ENCODE assay signal across 1 cellular context in the genomic region with DNA sequence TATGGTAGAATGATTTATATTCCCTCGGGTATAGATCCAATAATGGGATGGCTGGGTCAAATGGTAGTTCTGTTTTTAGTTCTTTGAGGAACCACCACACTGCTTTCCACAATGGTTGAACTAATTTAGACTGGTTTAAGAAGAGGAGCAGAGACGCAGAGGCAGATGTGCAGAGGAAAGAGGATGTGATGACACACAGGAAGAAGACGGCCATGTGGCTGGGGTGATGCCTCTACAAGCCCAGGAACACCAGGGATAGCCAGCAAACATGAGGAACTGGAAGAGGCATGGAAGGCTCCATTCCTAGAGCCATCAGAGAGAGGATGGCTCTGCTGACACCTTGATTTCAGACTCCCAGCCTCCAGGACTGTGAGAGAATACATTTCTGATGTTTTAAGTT.
TF ChIP-seq lines count a peak whose summit lies in the region.

No MANE protein-coding gene starts in this region.

TF ChIP-seq in HepG2, 621 proteins besides CTCF, POLR2A, EP300 and RAD21 (continued from another document):
- TF ChIP-seq, protein P1, sequence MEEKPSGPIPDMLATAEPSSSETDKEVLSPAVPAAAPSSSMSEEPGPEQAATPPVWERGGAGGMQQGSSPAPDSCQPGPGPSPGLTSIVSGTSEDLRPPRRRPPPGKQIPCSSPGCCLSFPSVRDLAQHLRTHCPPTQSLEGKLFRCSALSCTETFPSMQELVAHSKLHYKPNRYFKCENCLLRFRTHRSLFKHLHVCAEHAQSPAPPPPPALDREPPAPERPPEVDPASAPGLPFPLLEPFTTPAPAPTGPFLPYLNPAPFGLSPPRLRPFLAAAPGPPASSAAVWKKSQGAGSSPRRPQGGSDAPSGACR (CRISPR knock-in tag; IDR thresholded peaks at IDR 0.05) = no peak
- TF ChIP-seq, protein P2, sequence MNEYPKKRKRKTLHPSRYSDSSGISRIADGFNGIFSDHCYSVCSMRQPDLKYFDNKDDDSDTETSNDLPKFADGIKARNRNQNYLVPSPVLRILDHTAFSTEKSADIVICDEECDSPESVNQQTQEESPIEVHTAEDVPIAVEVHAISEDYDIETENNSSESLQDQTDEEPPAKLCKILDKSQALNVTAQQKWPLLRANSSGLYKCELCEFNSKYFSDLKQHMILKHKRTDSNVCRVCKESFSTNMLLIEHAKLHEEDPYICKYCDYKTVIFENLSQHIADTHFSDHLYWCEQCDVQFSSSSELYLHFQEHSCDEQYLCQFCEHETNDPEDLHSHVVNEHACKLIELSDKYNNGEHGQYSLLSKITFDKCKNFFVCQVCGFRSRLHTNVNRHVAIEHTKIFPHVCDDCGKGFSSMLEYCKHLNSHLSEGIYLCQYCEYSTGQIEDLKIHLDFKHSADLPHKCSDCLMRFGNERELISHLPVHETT (CRISPR knock-in tag; conservative IDR thresholded peaks at IDR 0.05) = no peak
- no peak for TF ChIP-seq PHB2 (IDR thresholded peaks at IDR 0.05; ENCODE audit: partially characterized antibody)
TF ChIP-seq in HepG2: peak in this region for 0.
